Comparison of ENCODE assay signal across 28 cellular contexts in the genomic region with DNA sequence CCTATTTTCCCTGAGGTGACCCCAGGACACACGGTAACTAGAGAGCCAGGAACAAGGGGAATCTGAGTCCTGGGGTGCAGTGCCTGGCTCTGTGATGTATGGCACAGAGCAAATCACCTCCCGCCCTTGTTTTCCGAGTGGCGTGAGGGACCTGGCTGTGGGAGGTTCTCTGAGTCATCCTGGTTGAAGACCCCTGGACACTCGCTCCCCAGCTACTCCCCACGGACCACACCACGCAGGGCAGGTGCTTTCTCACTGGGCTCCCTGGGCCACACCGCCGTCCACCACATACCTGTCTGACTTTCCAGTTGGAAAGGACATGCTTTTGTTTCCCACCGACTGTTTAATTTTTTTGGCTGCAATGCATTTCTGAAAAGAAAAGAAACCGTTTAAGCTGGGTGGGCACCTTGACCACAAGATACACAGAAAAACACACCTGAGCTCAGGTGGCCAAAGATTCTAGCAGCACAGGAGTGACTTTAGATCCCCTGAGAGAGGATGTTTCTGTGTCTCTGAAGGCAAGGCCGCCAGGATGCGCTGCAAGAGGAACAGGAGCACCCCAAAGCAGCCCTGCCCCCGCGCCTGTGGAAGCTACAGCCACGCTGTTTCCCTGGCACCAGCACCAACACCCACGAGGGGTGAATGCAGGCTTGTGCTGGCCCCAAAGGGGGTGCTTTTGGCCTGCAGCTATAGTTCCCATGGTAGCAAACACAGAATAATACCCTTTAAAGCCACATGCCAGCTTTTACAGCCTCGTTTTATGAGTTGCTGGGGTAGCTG. TPM values are rescaled to one million over a fixed set of nuclear protein-coding genes. Genes with fewer than 3 reads are reported as not detected.
A peak's percentile ranks its signal among the peaks of the same experiment; 100 is the strongest.
DNase-seq lines count a peak whose midpoint lies in the region; ATAC-seq and TF ChIP-seq lines count a peak whose summit lies in the region.
"Had no signal": no experiment of that assay in that cellular context is flagged by ENCODE, and none has a peak within 500 bp of the region (broad histone marks: within the 10 kb centered on the region; RNA-seq: fewer than 3 reads in every experiment).

No MANE protein-coding gene starts in this region.

- CTCF ChIA-PET in naive thymus-derived CD4-positive, alpha-beta T cell (lab: Charles Lee): interaction anchor here (0.6 kb wide), 1 partner anchor 72 kb away, joined by 3 read pairs; no protein-coding TSS in a partner anchor

- no peak overlapping the region for H3K4me3 ChIP-seq in Loucy (ENCODE audit: low read length, poor library complexity, severe bottlenecking)
- no peak overlapping the region for H3K4me3 ChIP-seq in dorsolateral prefrontal cortex
- no peak overlapping the region for H3K4me3 ChIP-seq in naive thymus-derived CD4-positive, alpha-beta T cell (ENCODE audit: low read length)
- H3K4me3 ChIP-seq: adrenal gland, coronary artery, thyroid gland had no signal

- H3K9me2 ChIP-seq in Loucy (replicated peaks; ENCODE audit: low read depth, low read length): no peaks in the 10 kb centered on the region

- intact Hi-C loops in dorsolateral prefrontal cortex (cut with DNase I): loop anchor here (10.0 kb wide), 2 partner anchors 107 to 147 kb away; no protein-coding TSS in a partner anchor
- intact Hi-C loops in posterior cingulate gyrus (cut with DNase I): no loop called here
- intact Hi-C loops in naive thymus-derived CD4-positive, alpha-beta T cell (cut with micrococcal nuclease): no loop called here

- TF ChIP-seq CTCF in Loucy (conservative IDR thresholded peaks at IDR 0.05; ENCODE audit: low read length): no peak
- TF ChIP-seq CTCF in dorsolateral prefrontal cortex (IDR thresholded peaks at IDR 0.05 in 54 of 56, conservative IDR thresholded peaks at IDR 0.05 in 2 of 56; ENCODE audit: low read depth in 1 of 56, partially characterized antibody in 56 of 56): peak in 2 of 56 donors; percentile 10 to 15

- H4K20me1 ChIP-seq in Loucy (ENCODE audit: insufficient read depth, low read length, poor library complexity, severe bottlenecking): no peaks in the 10 kb centered on the region

- no peaks in the 10 kb centered on the region for H3K9me3 Mint-ChIP-seq in naive thymus-derived CD4-positive, alpha-beta T cell
- H3K9me3 Mint-ChIP-seq: activated CD4-positive, alpha-beta T cell treated with anti-CD3 and anti-CD28 coated beads, Interleukin-2, amount 10 ng/mL, durations not matched to agents 24 days and 14 days; T-helper 1 cell treated with Interleukin-12 subunit alpha and Interleukin-12 subunit beta and Interleukin-4 antibody, amounts not matched to agents 30 μg/mL and 1 μg/mL, for 36 hours had no signal

- H3K79me2 ChIP-seq in Loucy (ENCODE audit: insufficient read depth, low read length): no peaks in the 10 kb centered on the region

- H3K9ac ChIP-seq in Loucy (ENCODE audit: low read depth, low read length, poor library complexity, severe bottlenecking): peak overlapping the region; percentile 65

- H3K36me3 ChIP-seq in Loucy (ENCODE audit: insufficient read depth, low read length): peaks cover 65% of the 10 kb centered on the region; the same call in 1 of the 2 replicates
- peaks cover 24 to 77% (median 24%) of the 10 kb centered on the region in 3 experiments for H3K36me3 ChIP-seq in naive thymus-derived CD4-positive, alpha-beta T cell (ENCODE audit: control insufficient read depth in 2 of 3, insufficient read depth in 3 of 3, low read length in 3 of 3)

- no peak overlapping the region for H3K27ac Mint-ChIP-seq in naive thymus-derived CD4-positive, alpha-beta T cell
- H3K27ac Mint-ChIP-seq: activated CD4-positive, alpha-beta T cell treated with anti-CD3 and anti-CD28 coated beads, Interleukin-2, amount 10 ng/mL, durations not matched to agents 24 days and 14 days; T-helper 1 cell treated with Interleukin-12 subunit alpha and Interleukin-12 subunit beta and Interleukin-4 antibody, amounts not matched to agents 30 μg/mL and 1 μg/mL, for 36 hours had no signal

- peaks cover 26% of the 10 kb centered on the region for H3K4me1 ChIP-seq in Loucy (ENCODE audit: insufficient read depth, low read length, poor library complexity, severe bottlenecking)
- no peaks in the 10 kb centered on the region for H3K4me1 ChIP-seq in naive thymus-derived CD4-positive, alpha-beta T cell (ENCODE audit: control insufficient read depth in 2 of 2, insufficient read depth in 2 of 2, low read length in 2 of 2)
- H3K4me1 ChIP-seq: adrenal gland, thyroid gland had no signal

- H3F3A ChIP-seq in Loucy (ENCODE audit: low read depth): peaks cover 5% of the 10 kb centered on the region; the same call in 1 of the 2 replicates

- POLR2A ChIA-PET in naive thymus-derived CD4-positive, alpha-beta T cell (lab: Charles Lee): no interaction called here

- no peak overlapping the region for H3K4me2 ChIP-seq in Loucy (ENCODE audit: low read depth, low read length, poor library complexity, severe bottlenecking)

- DNase-seq in Ammon's horn (ENCODE audit: low spot score) (peak; percentile 73), dorsolateral prefrontal cortex (peak in 7 of 10 donors; percentile 45 to 64 (median 58)), posterior cingulate gyrus (peak in 9 of 10 donors; percentile 15 to 92 (median 59)), glomerular visceral epithelial cell (ENCODE audit: extremely low spot score) (no peak), NCI-H1417 (lab: John Stamatoyannopoulos, UW) (no peak)
- DNase-seq in naive thymus-derived CD4-positive, alpha-beta T cell: no peak
- DNase-seq: activated CD4-positive, alpha-beta T cell treated with anti-CD3 and anti-CD28 coated beads, Interleukin-2, amount 10 ng/mL, durations not matched to agents 24 days and 14 days; activated gamma-delta T cell; Calu3; foreskin melanocyte; islet precursor cell; Kasumi-1; NCI-H1694 treated with DMSO at 0.1 percent for 48 hours; NCI-H748 treated with DMSO at 0.1 percent for 48 hours; stimulated activated CD4-positive, alpha-beta T cell treated with anti-CD3 and anti-CD28 coated beads, Interleukin-4, amount 100 ng/mL, for 1 hour; stimulated activated naive CD4-positive, alpha-beta T cell treated with Interleukin-2 at 50 U/mL for 16 hours; thyroid gland had no signal

- H3K27ac ChIP-seq in dorsolateral prefrontal cortex: peak overlapping the region in 30 of 59 donors; percentile 4 to 74 (median 40)
- no peak overlapping the region for H3K27ac ChIP-seq in naive thymus-derived CD4-positive, alpha-beta T cell (ENCODE audit: low read depth, low read length)
- H3K27ac ChIP-seq: adrenal gland, coronary artery, neutrophil, thyroid gland had no signal

- no peak overlapping the region for H2AFZ ChIP-seq in Loucy (ENCODE audit: low read length)

- H3K4me1 Mint-ChIP-seq in naive thymus-derived CD4-positive, alpha-beta T cell: peaks cover 0 to 11% (median 4%) of the 10 kb centered on the region in 7 donors

- H3K9me3 ChIP-seq in Loucy (ENCODE audit: insufficient read depth, low read depth, low read length): no peaks in the 10 kb centered on the region
- H3K9me3 ChIP-seq in naive thymus-derived CD4-positive, alpha-beta T cell (ENCODE audit: control insufficient read depth in 2 of 3, low read length in 3 of 3): peaks cover 0 to 4% (median 0%) of the 10 kb centered on the region in 3 experiments
- H3K9me3 ChIP-seq: adrenal gland, neutrophil, thyroid gland had no signal

- H3K36me3 Mint-ChIP-seq in naive thymus-derived CD4-positive, alpha-beta T cell: peaks cover 0 to 64% (median 24%) of the 10 kb centered on the region in 5 donors

- no peak for ATAC-seq in naive thymus-derived CD4-positive, alpha-beta T cell
- no peak for ATAC-seq in HG03097 (IDR thresholded peaks at IDR 0.05; ENCODE audit: low FRiP score, unreplicated experiment)
- ATAC-seq: esophagus mucosa had no signal

- no peaks in the 10 kb centered on the region for H3K27me3 Mint-ChIP-seq in naive thymus-derived CD4-positive, alpha-beta T cell
- H3K27me3 Mint-ChIP-seq: activated CD4-positive, alpha-beta T cell treated with anti-CD3 and anti-CD28 coated beads, Interleukin-2, amount 10 ng/mL, durations not matched to agents 24 days and 14 days had no signal

- H3K27me3 ChIP-seq in Loucy (ENCODE audit: insufficient read depth, low read length, poor library complexity, severe bottlenecking) (no peaks in the 10 kb centered on the region), dorsolateral prefrontal cortex (no peaks in the 10 kb centered on the region)
- H3K27me3 ChIP-seq in naive thymus-derived CD4-positive, alpha-beta T cell (ENCODE audit: control insufficient read depth in 2 of 2, insufficient read depth in 2 of 2, low read length in 2 of 2): no peaks in the 10 kb centered on the region
- H3K27me3 ChIP-seq: adrenal gland, neutrophil, thyroid gland had no signal

- H3K4me3 Mint-ChIP-seq in naive thymus-derived CD4-positive, alpha-beta T cell: no peak overlapping the region
- H3K4me3 Mint-ChIP-seq: activated CD4-positive, alpha-beta T cell treated with anti-CD3 and anti-CD28 coated beads, Interleukin-2, amount 10 ng/mL, durations not matched to agents 24 days and 14 days; T-helper 1 cell treated with Interleukin-12 subunit alpha and Interleukin-12 subunit beta and Interleukin-4 antibody, amounts not matched to agents 30 μg/mL and 1 μg/mL, for 36 hours had no signal

RNA-seq across cellular contexts. Expression of gene SRM, which starts 8.1 kb away (rescaled TPM):
- 10 to 100 TPM; 32.9 to 80.2 (median 52.9) TPM for total RNA-seq in dorsolateral prefrontal cortex
- 100 to 1,000 TPM in 1 of 5 experiments, 10 to 100 TPM in 4; 30.9 to 116 (median 44.1) TPM for total RNA-seq in naive thymus-derived CD4-positive, alpha-beta T cell
- polyA plus RNA-seq in naive thymus-derived CD4-positive, alpha-beta T cell: 100 to 1,000 TPM in 1 of 2 donors, 10 to 100 TPM in 1; 75.6 to 128 TPM

RNA-seq across cellular contexts. Expression of gene MASP2, which starts 20.9 kb away (rescaled TPM):
- 1 to 10 TPM in 5 of 120 experiments, under 1 TPM in 18, not detected in 97; 0.20 to 4.8 (median 0.59) TPM for total RNA-seq in dorsolateral prefrontal cortex
- total RNA-seq in naive thymus-derived CD4-positive, alpha-beta T cell: under 1 TPM in 1 of 5 experiments, not detected in 4; 0.72 TPM
- polyA plus RNA-seq in naive thymus-derived CD4-positive, alpha-beta T cell: under 1 TPM in 1 of 2 donors, not detected in 1; 0.13 TPM
- total RNA-seq: adrenal gland, Calu3, esophagus mucosa, lung microvascular endothelial cell, renal cortical epithelial cell, RPMI7951, SK-MEL-5, thyroid gland had no signal

RNA-seq across cellular contexts. Expression of gene EXOSC10, which starts 31.8 kb away (rescaled TPM):
- total RNA-seq in dorsolateral prefrontal cortex: 100 to 1,000 TPM in 4 of 120 experiments, 10 to 100 TPM in 116; 38.5 to 121 (median 79.0) TPM
- total RNA-seq in naive thymus-derived CD4-positive, alpha-beta T cell: 10 to 100 TPM; 72.0 to 83.4 (median 80.9) TPM
- 10 to 100 TPM; 33.9 to 55.1 TPM for polyA plus RNA-seq in naive thymus-derived CD4-positive, alpha-beta T cell

RNA-seq across cellular contexts. Expression of gene TARDBP, which starts 55.5 kb away (rescaled TPM):
- 100 to 1,000 TPM; 130 to 197 (median 159) TPM for total RNA-seq in dorsolateral prefrontal cortex
- total RNA-seq in naive thymus-derived CD4-positive, alpha-beta T cell: 100 to 1,000 TPM; 114 to 196 (median 174) TPM
- 10 to 100 TPM; 55.0 to 80.4 TPM for polyA plus RNA-seq in naive thymus-derived CD4-positive, alpha-beta T cell

Comparison
In these comparisons a context has a peak if more than half of its experiments do, and no peak if none do; other contexts are left out.
1. DNase-seq: peak in Ammon's horn (single experiment), dorsolateral prefrontal cortex (7 of 10) and posterior cingulate gyrus (9 of 10); none in naive thymus-derived CD4-positive, alpha-beta T cell (0 of 9), glomerular visceral epithelial cell (single experiment) and NCI-H1417 (0 of 3).
2. intact Hi-C loops: an anchor here in dorsolateral prefrontal cortex (10.0 kb wide); none called in posterior cingulate gyrus and naive thymus-derived CD4-positive, alpha-beta T cell.